Comparison of ENCODE assay signal across 23 cellular contexts in the genomic region with DNA sequence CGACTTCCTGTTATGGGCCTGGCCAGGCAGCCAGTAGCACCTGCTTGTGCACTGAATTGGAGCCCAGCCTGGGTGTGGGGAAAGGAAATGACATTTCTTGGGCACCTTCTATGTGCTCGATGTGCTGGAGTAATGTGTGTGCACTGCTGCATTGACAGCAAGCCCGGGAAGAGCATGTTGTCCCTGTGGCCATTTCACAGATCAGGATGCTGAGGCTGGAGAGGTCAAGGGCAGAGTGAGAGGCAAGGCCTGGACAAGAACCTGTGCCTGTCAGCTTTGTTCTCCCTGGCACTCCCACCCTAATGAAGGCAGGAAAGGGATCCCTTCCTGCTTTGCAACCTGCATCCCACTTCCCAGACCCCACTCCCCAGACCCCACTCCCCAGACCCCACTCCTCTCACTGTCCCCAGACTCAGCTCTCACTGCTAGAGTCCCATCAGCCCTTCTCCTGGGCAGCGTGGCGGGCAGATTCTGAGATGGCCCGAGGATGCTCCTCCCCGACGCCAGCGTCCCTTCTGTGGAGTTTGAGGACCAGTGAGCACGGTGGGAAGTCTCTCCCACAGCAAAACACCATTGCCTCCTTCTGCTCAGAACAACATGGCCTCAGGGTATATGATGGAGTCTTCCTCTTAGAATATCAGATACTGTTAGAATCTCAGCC. TPM values are rescaled to one million over a fixed set of nuclear protein-coding genes. Genes with fewer than 3 reads are reported as not detected.
"Had no signal": no experiment of that assay in that cellular context is flagged by ENCODE, and none has a peak within 500 bp of the region (broad histone marks: within the 10 kb centered on the region; RNA-seq: fewer than 3 reads in every experiment).

No MANE protein-coding gene starts in this region.

- H3K36me3 Mint-ChIP-seq: naive thymus-derived CD8-positive, alpha-beta T cell had no signal

- H3K36me3 ChIP-seq: esophagus muscularis mucosa, gastroesophageal sphincter, heart right ventricle had no signal

- DNase-seq: activated CD4-positive, alpha-beta T cell treated with anti-CD3 and anti-CD28 coated beads, Interleukin-2, amount 10 ng/mL, durations not matched to agents 24 days and 14 days; activated CD8-positive, alpha-beta T cell treated with anti-CD3 and anti-CD28 coated beads, Interleukin-2, amount 10 ng/mL, durations not matched to agents 7 days and 5 days; activated gamma-delta T cell; activated naive CD8-positive, alpha-beta T cell treated with anti-CD3 and anti-CD28 coated beads, Interleukin-2, amount 50 U/mL, for 24 hours; activated T-cell treated with anti-CD3 and anti-CD28 coated beads, Interleukin-2, amount 50 U/mL, for 4 hours; anterior cingulate cortex; effector CD4-positive, alpha-beta T cell; heart right ventricle; kidney glomerular epithelial cell; nucleus accumbens; retina; stimulated activated CD4-positive, alpha-beta T cell treated with anti-CD3 and anti-CD28 coated beads, Interleukin-12 subunit alpha, Interleukin-12 subunit beta, amount 100 ng/mL, for 4 hours; stimulated activated CD4-positive, alpha-beta T cell treated with anti-CD3 and anti-CD28 coated beads, Interleukin-1b, Interleukin-23, amount 100 ng/mL, for 48 hours; stimulated activated CD8-positive, alpha-beta memory T cell treated with anti-CD3 and anti-CD28 coated beads, Interleukin-4, amount 100 ng/mL, for 48 hours; stimulated activated naive CD4-positive, alpha-beta T cell had no signal

- H3K4me3 Mint-ChIP-seq: activated CD4-positive, alpha-beta T cell treated with anti-CD3 and anti-CD28 coated beads, Interleukin-2, amount 10 ng/mL, durations not matched to agents 24 days and 14 days; activated CD8-positive, alpha-beta T cell treated with anti-CD3 and anti-CD28 coated beads, Interleukin-2, amount 10 ng/mL, durations not matched to agents 7 days and 5 days; activated naive CD8-positive, alpha-beta T cell treated with anti-CD3 and anti-CD28 coated beads, Interleukin-2, amount 50 U/mL, for 24 hours; activated T-cell treated with anti-CD3 and anti-CD28 coated beads, Interleukin-2, amount 50 U/mL, for 4 hours; memory B cell; naive thymus-derived CD8-positive, alpha-beta T cell; T-helper 2 cell treated with Interferon-gamma antibody and Interleukin-4, amounts not matched to agents 5 μg/mL and 100 μg/mL, for 36 hours had no signal

- ATAC-seq: activated CD8-positive, alpha-beta T cell treated with anti-CD3 and anti-CD28 coated beads, Interleukin-2, amount 10 ng/mL, durations not matched to agents 7 days and 5 days; activated naive CD8-positive, alpha-beta T cell treated with anti-CD3 and anti-CD28 coated beads, Interleukin-2, amount 50 U/mL, for 24 hours; activated T-cell treated with anti-CD3 and anti-CD28 coated beads, Interleukin-2, amount 50 U/mL, for 4 hours; gastroesophageal sphincter; heart right ventricle; naive thymus-derived CD8-positive, alpha-beta T cell had no signal

- H3K27ac Mint-ChIP-seq: activated CD4-positive, alpha-beta T cell treated with anti-CD3 and anti-CD28 coated beads, Interleukin-2, amount 10 ng/mL, durations not matched to agents 24 days and 14 days; activated CD8-positive, alpha-beta T cell treated with anti-CD3 and anti-CD28 coated beads, Interleukin-2, amount 10 ng/mL, durations not matched to agents 7 days and 5 days; activated naive CD8-positive, alpha-beta T cell treated with anti-CD3 and anti-CD28 coated beads, Interleukin-2, amount 50 U/mL, for 24 hours; memory B cell; T-helper 2 cell treated with Interferon-gamma antibody and Interleukin-4, amounts not matched to agents 5 μg/mL and 100 μg/mL, for 36 hours had no signal

- H3K9me3 Mint-ChIP-seq: activated CD4-positive, alpha-beta T cell treated with anti-CD3 and anti-CD28 coated beads, Interleukin-2, amount 10 ng/mL, durations not matched to agents 24 days and 14 days; activated naive CD8-positive, alpha-beta T cell treated with anti-CD3 and anti-CD28 coated beads, Interleukin-2, amount 50 U/mL, for 24 hours; activated T-cell treated with anti-CD3 and anti-CD28 coated beads, Interleukin-2, amount 50 U/mL, for 4 hours; memory B cell had no signal

- H3K27ac ChIP-seq: esophagus muscularis mucosa, gastroesophageal sphincter, heart right ventricle, SK-N-MC had no signal

- H3K9me3 ChIP-seq: gastroesophageal sphincter had no signal

- H3K4me1 ChIP-seq: heart right ventricle had no signal

- H3K4me3 ChIP-seq: esophagus muscularis mucosa, gastroesophageal sphincter, heart right ventricle, SK-N-MC had no signal

- H3K27me3 Mint-ChIP-seq: activated CD4-positive, alpha-beta T cell treated with anti-CD3 and anti-CD28 coated beads, Interleukin-2, amount 10 ng/mL, durations not matched to agents 24 days and 14 days had no signal

RNA-seq across cellular contexts. Expression of gene BARX1, which starts 49.6 kb away (rescaled TPM):
- total RNA-seq: activated T-cell treated with anti-CD3 and anti-CD28 coated beads, Interleukin-2, amount 50 U/mL, for 4 hours; endothelial cell of umbilical vein; liver; naive thymus-derived CD8-positive, alpha-beta T cell had no signal
- polyA plus RNA-seq: endothelial cell of umbilical vein; liver; naive thymus-derived CD8-positive, alpha-beta T cell had no signal
